Comparison of ENCODE assay signal across 1 cellular context in genomic region chr22:19090183-19090582, GRCh38.
TF ChIP-seq lines count a peak whose summit lies in the region.

No MANE protein-coding gene starts in this region.

TF ChIP-seq in SK-N-SH, 30 proteins besides CTCF, POLR2A, EP300 and RAD21 (continued from another document):
- no peak for TF ChIP-seq USF2 (IDR thresholded peaks at IDR 0.05; ENCODE audit: borderline replicate concordance, low read depth, low read length)
- no peak for TF ChIP-seq GABPA (IDR thresholded peaks at IDR 0.05; ENCODE audit: low read depth)
- no peak for TF ChIP-seq JUND (IDR thresholded peaks at IDR 0.05)
- no peak for TF ChIP-seq ELF1 (IDR thresholded peaks at IDR 0.05)
- TF ChIP-seq REST (IDR thresholded peaks at IDR 0.05; ENCODE audit: low read depth, low read length) = no peak
- TF ChIP-seq MEF2A (IDR thresholded peaks at IDR 0.05; ENCODE audit: borderline replicate concordance, low read depth) = no peak
- no peak for TF ChIP-seq EZH2phosphoT487 (IDR thresholded peaks at IDR 0.05; ENCODE audit: borderline replicate concordance, low read depth)
- TF ChIP-seq YY1 (IDR thresholded peaks at IDR 0.05; ENCODE audit: low read depth) = no peak
- TF ChIP-seq SIN3A (IDR thresholded peaks at IDR 0.05; ENCODE audit: borderline replicate concordance, low read depth, low read length) = no peak
